ENCODE assay signal across 24 cellular contexts in the genomic region with DNA sequence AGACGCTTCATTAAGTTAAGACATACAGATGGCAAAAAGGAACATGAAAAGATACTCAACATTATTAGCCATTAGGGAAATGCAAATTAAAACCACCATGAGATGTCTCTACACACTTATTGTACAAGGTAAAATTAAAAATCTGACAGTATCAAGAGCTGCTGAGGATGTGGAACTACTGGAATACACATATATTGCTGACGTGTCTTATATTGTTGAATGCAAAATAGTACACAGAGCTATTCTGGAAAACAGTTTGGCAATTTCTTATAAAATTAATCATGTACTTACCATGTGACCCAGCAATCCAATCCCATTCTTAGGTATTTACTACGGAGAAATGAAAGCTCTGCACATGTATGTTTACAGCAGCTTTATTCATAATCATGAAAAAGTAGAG.
A peak's percentile ranks its signal among the peaks of the same experiment; 100 is the strongest.
DNase-seq lines count a peak whose midpoint lies in the region; ATAC-seq, FAIRE-seq and TF ChIP-seq lines count a peak whose summit lies in the region.
"Had no signal": no experiment of that assay in that cellular context is flagged by ENCODE, and none has a peak within 500 bp of the region (broad histone marks: within the 10 kb centered on the region; RNA-seq: fewer than 3 reads in every experiment).

No MANE protein-coding gene starts in this region.

- WGBS in HepG2 (ENCODE audit: low lambda C conversion rate), result 5% methylated on average over 3 of the region's 3 CpGs
- 45% methylated on average over 3 of the region's 3 CpGs for WGBS in right lobe of liver (ENCODE audit: insufficient coverage, low coverage, low lambda C conversion rate, missing lambda C conversion rate)
- 2% methylated on average over 3 of the region's 3 CpGs for WGBS in K562 (ENCODE audit: insufficient coverage, low coverage, missing lambda C conversion rate)

- DNase-seq in HepG2 (ENCODE audit: low spot score), result no peak
- DNase-seq in right lobe of liver, result no peak
- no peak for DNase-seq in K562 (ENCODE audit: extremely low read depth in 1 of 4, low spot score in 3 of 4)
- DNase-seq in stimulated activated CD8-positive, alpha-beta memory T cell treated with anti-CD3 and anti-CD28 coated beads, Interleukin-4, amount 100 ng/mL, for 48 hours, result no peak
- no peak for DNase-seq in Right ventricle myocardium superior
- DNase-seq: ACHN; BE2C; C1 segment of cervical spinal cord; CD4-positive, alpha-beta memory T cell; CD4-positive, CD25-positive, alpha-beta regulatory T cell; CD8-positive, alpha-beta memory T cell; COR-L47; DMS 273 treated with DMSO at 0.1 percent for 48 hours; DMS153; DMS53; DMS79; DND-41; EL; GDM1 had no signal

- TF ChIP-seq POLR2A in HepG2 (IDR thresholded peaks at IDR 0.05; ENCODE audit: insufficient read depth in 1 of 2, low read depth in 2 of 2, low read length in 2 of 2), result no peak
- TF ChIP-seq POLR2A in right lobe of liver (IDR thresholded peaks at IDR 0.05), result no peak
- no peak for TF ChIP-seq POLR2A in K562 (conservative IDR thresholded peaks at IDR 0.05)

- H2AFZ ChIP-seq in HepG2 (ENCODE audit: low read length) (no peak overlapping the region), K562 (ENCODE audit: low read depth, low read length) (no peak overlapping the region)

- ATAC-seq in HepG2 (no peak), right lobe of liver (no peak), K562 (no peak), Right ventricle myocardium superior (ENCODE audit: poor library complexity) (no peak)
- ATAC-seq: GM12878 had no signal

- H3K4me3 ChIP-seq in HepG2 (replicated peaks in 1 of 3; ENCODE audit: insufficient read depth in 1 of 3, low read depth in 2 of 3, low read length in 3 of 3) (no peak overlapping the region), right lobe of liver (no peak overlapping the region), K562 (no peak overlapping the region)
- H3K4me3 ChIP-seq: BLaER1, GM12878 had no signal

- in situ Hi-C loops in HepG2 (cut with HindIII; ENCODE audit: extremely low pct_ligation_motif_present, low pct_unique_long_range_greater_than_20kb), result no loop called here
- in situ Hi-C loops in K562 (cut with MboI), result no loop called here

- TF ChIP-seq EP300 in HepG2 (IDR thresholded peaks at IDR 0.05; ENCODE audit: low read depth in 2 of 2, low read length in 2 of 2) (no peak), HepG2 (CRISPR knock-in tag; IDR thresholded peaks at IDR 0.05; ENCODE audit: borderline replicate concordance) (no peak), K562 (IDR thresholded peaks at IDR 0.05; ENCODE audit: low read length) (no peak)

- H3K9ac ChIP-seq in HepG2 (ENCODE audit: insufficient read depth, low read depth, low read length) (no peak overlapping the region), K562 (ENCODE audit: insufficient read depth in 1 of 2, low read depth in 2 of 2, low read length in 2 of 2) (no peak overlapping the region)
- H3K9ac ChIP-seq: BLaER1 had no signal

- no peak for TF ChIP-seq CTCF in HepG2 (CRISPR knock-in tag; IDR thresholded peaks at IDR 0.05)
- no peak for TF ChIP-seq CTCF in right lobe of liver (IDR thresholded peaks at IDR 0.05)
- TF ChIP-seq CTCF in K562 (IDR thresholded peaks at IDR 0.05 in 2 of 3, conservative IDR thresholded peaks at IDR 0.05 in 1 of 3; ENCODE audit: insufficient read depth in 2 of 3, low read depth in 1 of 3, low read length in 3 of 3), result no peak

- H3K4me2 ChIP-seq in HepG2 (ENCODE audit: low read depth, low read length), result no peak overlapping the region
- H3K4me2 ChIP-seq in K562 (ENCODE audit: insufficient read depth, low read length), result no peak overlapping the region
- H3K4me2 ChIP-seq: BLaER1 had no signal

- CTCF ChIA-PET in HepG2 (lab: Yijun Ruan, JAX; ENCODE audit: low intra/inter-chr PET ratio, low total read pairs) (no interaction called here), K562 (lab: Yijun Ruan, JAX; ENCODE audit: low intra/inter-chr PET ratio) (no interaction called here)

- H3K4me1 ChIP-seq in HepG2 (ENCODE audit: insufficient read depth, low read length), result no peaks in the 10 kb centered on the region
- no peaks in the 10 kb centered on the region for H3K4me1 ChIP-seq in right lobe of liver
- no peaks in the 10 kb centered on the region for H3K4me1 ChIP-seq in K562 (replicated peaks in 1 of 2; ENCODE audit: control insufficient read depth in 2 of 2, insufficient read depth in 2 of 2, low read length in 2 of 2)
- H3K4me1 ChIP-seq: BE2C, BLaER1 had no signal

- intact Hi-C loops in HepG2 (cut with micrococcal nuclease; ENCODE audit: unreplicated experiment) (no loop called here), right lobe of liver (cut with DNase I) (no loop called here), K562 (cut with micrococcal nuclease) (no loop called here), Right ventricle myocardium superior (cut with DNase I) (no loop called here)

- BruUV-seq in HepG2 (replicated peaks; lab: Mats Ljungman, UMichigan) (no TSS peak), K562 (replicated peaks; lab: Mats Ljungman, UMichigan) (no TSS peak)

- no peak overlapping the region for H3K27ac ChIP-seq in HepG2 (ENCODE audit: extremely low read length, insufficient read depth, low read length)
- no peak overlapping the region for H3K27ac ChIP-seq in right lobe of liver
- H3K27ac ChIP-seq in K562 (ENCODE audit: extremely low read depth, low read depth, low read length), result no peak overlapping the region
- H3K27ac ChIP-seq: 22Rv1, BLaER1 had no signal

- no peak for FAIRE-seq in HepG2 (lab: Jason Lieb, UNC)
- no peak for FAIRE-seq in K562 (lab: Jason Lieb, UNC)
- FAIRE-seq: GM12878, GM12892, GM18507 had no signal

- H3K79me2 ChIP-seq in HepG2 (ENCODE audit: insufficient read depth, low read length) (no peaks in the 10 kb centered on the region), K562 (ENCODE audit: control insufficient read depth, insufficient read depth, low read length) (no peaks in the 10 kb centered on the region)

- no peaks in the 10 kb centered on the region for H4K20me1 ChIP-seq in HepG2 (ENCODE audit: insufficient read depth, low read length)
- no peaks in the 10 kb centered on the region for H4K20me1 ChIP-seq in K562 (replicated peaks; ENCODE audit: control insufficient read depth, insufficient read depth, low read length)
- H4K20me1 ChIP-seq: BLaER1 had no signal

- H3K9me1 ChIP-seq in K562 (ENCODE audit: control insufficient read depth, insufficient read depth, low read length), result no peaks in the 10 kb centered on the region

- POLR2A ChIA-PET in HepG2 (lab: Yijun Ruan, JAX) (no interaction called here), K562 (lab: Yijun Ruan, JAX) (no interaction called here)

- H3K9me3 ChIP-seq in HepG2 (ENCODE audit: low read length) (no peaks in the 10 kb centered on the region), right lobe of liver (no peaks in the 10 kb centered on the region), K562 (replicated peaks; ENCODE audit: control insufficient read depth, insufficient read depth, low read depth, low read length) (no peaks in the 10 kb centered on the region)
- H3K9me3 ChIP-seq: BE2C had no signal

- H3K27me3 ChIP-seq in HepG2 (ENCODE audit: control insufficient read depth in 1 of 2, insufficient read depth in 2 of 2, low read length in 2 of 2) (no peaks in the 10 kb centered on the region; a peak in 1 of 5 replicates), right lobe of liver (no peaks in the 10 kb centered on the region), K562 (ENCODE audit: control insufficient read depth in 2 of 2, insufficient read depth in 2 of 2, low read length in 2 of 2) (no peaks in the 10 kb centered on the region)
- H3K27me3 ChIP-seq: BE2C, BLaER1 had no signal

- TF ChIP-seq RAD21 in HepG2 (CRISPR knock-in tag; IDR thresholded peaks at IDR 0.05) (no peak), K562 (CRISPR knock-in tag; conservative IDR thresholded peaks at IDR 0.05 in 1 of 2, IDR thresholded peaks at IDR 0.05 in 1 of 2) (no peak)

- H3K36me3 ChIP-seq in HepG2 (replicated peaks in 1 of 2; ENCODE audit: control insufficient read depth in 1 of 2, insufficient read depth in 2 of 2, low read length in 2 of 2) (no peaks in the 10 kb centered on the region), right lobe of liver (no peaks in the 10 kb centered on the region), K562 (ENCODE audit: control insufficient read depth, insufficient read depth, low read length) (no peaks in the 10 kb centered on the region)
- H3K36me3 ChIP-seq: BE2C, BLaER1 had no signal

TF ChIP-seq in HepG2, 621 proteins besides CTCF, POLR2A, EP300 and RAD21:
- TF ChIP-seq ZNF274 (CRISPR knock-in tag; IDR thresholded peaks at IDR 0.05), result no peak
- TF ChIP-seq MAFK (conservative IDR thresholded peaks at IDR 0.05 in 1 of 2, IDR thresholded peaks at IDR 0.05 in 1 of 2; ENCODE audit: low read length in 2 of 2), result peak; percentile 48 to 80
- peak; percentile 72 for TF ChIP-seq MAFF (IDR thresholded peaks at IDR 0.05; ENCODE audit: low read depth, low read length)

TF ChIP-seq in K562, 482 proteins besides CTCF, POLR2A, EP300 and RAD21 (continues in another document):
- peak; percentile 18; the same call in 1 of the 2 replicates for TF ChIP-seq C11orf30 (IDR thresholded peaks at IDR 0.05; ENCODE audit: low read depth)
- TF ChIP-seq, protein P1, sequence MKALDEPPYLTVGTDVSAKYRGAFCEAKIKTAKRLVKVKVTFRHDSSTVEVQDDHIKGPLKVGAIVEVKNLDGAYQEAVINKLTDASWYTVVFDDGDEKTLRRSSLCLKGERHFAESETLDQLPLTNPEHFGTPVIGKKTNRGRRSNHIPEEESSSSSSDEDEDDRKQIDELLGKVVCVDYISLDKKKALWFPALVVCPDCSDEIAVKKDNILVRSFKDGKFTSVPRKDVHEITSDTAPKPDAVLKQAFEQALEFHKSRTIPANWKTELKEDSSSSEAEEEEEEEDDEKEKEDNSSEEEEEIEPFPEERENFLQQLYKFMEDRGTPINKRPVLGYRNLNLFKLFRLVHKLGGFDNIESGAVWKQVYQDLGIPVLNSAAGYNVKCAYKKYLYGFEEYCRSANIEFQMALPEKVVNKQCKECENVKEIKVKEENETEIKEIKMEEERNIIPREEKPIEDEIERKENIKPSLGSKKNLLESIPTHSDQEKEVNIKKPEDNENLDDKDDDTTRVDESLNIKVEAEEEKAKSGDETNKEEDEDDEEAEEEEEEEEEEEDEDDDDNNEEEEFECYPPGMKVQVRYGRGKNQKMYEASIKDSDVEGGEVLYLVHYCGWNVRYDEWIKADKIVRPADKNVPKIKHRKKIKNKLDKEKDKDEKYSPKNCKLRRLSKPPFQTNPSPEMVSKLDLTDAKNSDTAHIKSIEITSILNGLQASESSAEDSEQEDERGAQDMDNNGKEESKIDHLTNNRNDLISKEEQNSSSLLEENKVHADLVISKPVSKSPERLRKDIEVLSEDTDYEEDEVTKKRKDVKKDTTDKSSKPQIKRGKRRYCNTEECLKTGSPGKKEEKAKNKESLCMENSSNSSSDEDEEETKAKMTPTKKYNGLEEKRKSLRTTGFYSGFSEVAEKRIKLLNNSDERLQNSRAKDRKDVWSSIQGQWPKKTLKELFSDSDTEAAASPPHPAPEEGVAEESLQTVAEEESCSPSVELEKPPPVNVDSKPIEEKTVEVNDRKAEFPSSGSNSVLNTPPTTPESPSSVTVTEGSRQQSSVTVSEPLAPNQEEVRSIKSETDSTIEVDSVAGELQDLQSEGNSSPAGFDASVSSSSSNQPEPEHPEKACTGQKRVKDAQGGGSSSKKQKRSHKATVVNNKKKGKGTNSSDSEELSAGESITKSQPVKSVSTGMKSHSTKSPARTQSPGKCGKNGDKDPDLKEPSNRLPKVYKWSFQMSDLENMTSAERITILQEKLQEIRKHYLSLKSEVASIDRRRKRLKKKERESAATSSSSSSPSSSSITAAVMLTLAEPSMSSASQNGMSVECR (CRISPR knock-in tag; IDR thresholded peaks at IDR 0.05), result no peak
- no peak for TF ChIP-seq CBX5 (IDR thresholded peaks at IDR 0.05; ENCODE audit: borderline replicate concordance, low read depth)
